Comparison of ENCODE assay signal across 10 cellular contexts in genomic region chr7:27168265-27168947, GRCh38. TPM values are rescaled to one million over a fixed set of nuclear protein-coding genes. Genes with fewer than 3 reads are reported as not detected.
DNase-seq lines count a peak whose midpoint lies in the region; ATAC-seq and TF ChIP-seq lines count a peak whose summit lies in the region.
"Had no signal": no experiment of that assay in that cellular context is flagged by ENCODE, and none has a peak within 500 bp of the region (broad histone marks: within the 10 kb centered on the region; RNA-seq: fewer than 3 reads in every experiment).

No MANE protein-coding gene starts in this region.

- H3K27ac ChIP-seq in foreskin keratinocyte (peak overlapping the region; percentile 87), subcutaneous abdominal adipose tissue (ENCODE audit: low read depth, low read length) (peak overlapping the region; percentile 98), substantia nigra (ENCODE audit: low read depth, low read length, poor library complexity, severe bottlenecking) (no peak overlapping the region)
- H3K27ac ChIP-seq: thoracic aorta had no signal

- peaks cover 16% of the 10 kb centered on the region for H3K4me1 ChIP-seq in foreskin keratinocyte
- peaks cover 0 to 92% (median 89%) of the 10 kb centered on the region in 5 donors for H3K4me1 ChIP-seq in subcutaneous abdominal adipose tissue (ENCODE audit: control insufficient read depth in 5 of 5, insufficient read depth in 5 of 5, low read length in 5 of 5)

- peak overlapping the region; percentile 58 to 86 (median 80) for H3K4me3 ChIP-seq in subcutaneous abdominal adipose tissue (ENCODE audit: low read depth in 1 of 5, low read length in 5 of 5)
- H3K4me3 ChIP-seq: thoracic aorta had no signal

- H3K9me3 ChIP-seq in subcutaneous abdominal adipose tissue (ENCODE audit: control insufficient read depth in 5 of 5, low read length in 5 of 5): no peaks in the 10 kb centered on the region
- H3K9me3 ChIP-seq: thoracic aorta had no signal

- peaks cover 86% of the 10 kb centered on the region for H3K27me3 Mint-ChIP-seq in progenitor cell of endocrine pancreas

- peaks cover 4% of the 10 kb centered on the region for H3K4me1 Mint-ChIP-seq in progenitor cell of endocrine pancreas (ENCODE audit: low read depth)

- ATAC-seq in foreskin keratinocyte: no peak
- ATAC-seq in HG02610 (IDR thresholded peaks at IDR 0.05; ENCODE audit: unreplicated experiment): no peak

- H3K9ac ChIP-seq in subcutaneous abdominal adipose tissue (ENCODE audit: low read length in 5 of 5): peak overlapping the region; percentile 35 to 89 (median 60)

- no peak overlapping the region for H3K27ac Mint-ChIP-seq in progenitor cell of endocrine pancreas

- H3K4me3 Mint-ChIP-seq in progenitor cell of endocrine pancreas (ENCODE audit: low read depth): no peak overlapping the region

- DNase-seq in activated CD4-positive, alpha-beta T cell treated with anti-CD3 and anti-CD28 coated beads for 48 hours: peak; percentile 62
- DNase-seq in activated CD4-positive, alpha-beta T cell treated with anti-CD3 and anti-CD28 coated beads for 4 hours: no peak
- DNase-seq in NCI-H524 (lab: John Stamatoyannopoulos, UW): peak; percentile 51 to 84
- DNase-seq in foreskin keratinocyte: peak; percentile 59 to 80
- no peak for DNase-seq in substantia nigra (lab: John Stamatoyannopoulos, UW)
- no peak for DNase-seq in progenitor cell of endocrine pancreas (ENCODE audit: low spot score, unreplicated experiment)

- no peaks in the 10 kb centered on the region for H3K27me3 ChIP-seq in foreskin keratinocyte
- H3K27me3 ChIP-seq in subcutaneous abdominal adipose tissue (ENCODE audit: control insufficient read depth in 5 of 5, insufficient read depth in 4 of 5, low read length in 5 of 5): peaks cover 0 to 19% (median 3%) of the 10 kb centered on the region in 5 donors

- H3K36me3 ChIP-seq in subcutaneous abdominal adipose tissue (ENCODE audit: control insufficient read depth in 5 of 5, insufficient read depth in 5 of 5, low read length in 5 of 5): no peaks in the 10 kb centered on the region
- H3K36me3 ChIP-seq: thoracic aorta had no signal

- H3K9me3 Mint-ChIP-seq in progenitor cell of endocrine pancreas (ENCODE audit: low read depth): no peaks in the 10 kb centered on the region

- no peaks in the 10 kb centered on the region for H3K36me3 Mint-ChIP-seq in progenitor cell of endocrine pancreas (ENCODE audit: insufficient read depth)

- TF ChIP-seq CTCF in foreskin keratinocyte (conservative IDR thresholded peaks at IDR 0.05) (peak; percentile 37), progenitor cell of endocrine pancreas (IDR thresholded peaks at IDR 0.05; ENCODE audit: unreplicated experiment) (no peak)

RNA-seq across cellular contexts. Expression of gene HOXA9, which starts 3.1 kb away (rescaled TPM):
- 47.3 and 59.7 TPM in 2 replicates for total RNA-seq in foreskin keratinocyte
- polyA plus RNA-seq in foreskin keratinocyte: 34.9 and 51.1 TPM in 2 replicates
- not detected in 2 replicates for total RNA-seq in progenitor cell of endocrine pancreas
- total RNA-seq: thoracic aorta had no signal

RNA-seq across cellular contexts. Expression of gene HOXA10, which starts 5.7 kb away (rescaled TPM):
- 4.8 and 6.1 TPM in 2 replicates for total RNA-seq in foreskin keratinocyte
- polyA plus RNA-seq in foreskin keratinocyte: 3.3 and 3.7 TPM in 2 replicates
- total RNA-seq in progenitor cell of endocrine pancreas: not detected in 2 replicates

RNA-seq across cellular contexts. Expression of gene HOXA7, which starts 11.9 kb away (rescaled TPM):
- total RNA-seq in foreskin keratinocyte (13.1 and 13.3 TPM in 2 replicates), progenitor cell of endocrine pancreas (1.4 and 1.5 TPM in 2 replicates)
- 14.5 and 15.6 TPM in 2 replicates for polyA plus RNA-seq in foreskin keratinocyte

RNA-seq across cellular contexts. Expression of gene HOXA3, which starts 16.0 kb away (rescaled TPM):
- total RNA-seq in foreskin keratinocyte: 1.2 and 2.1 TPM in 2 replicates
- polyA plus RNA-seq in foreskin keratinocyte: 1.0 and 1.4 TPM in 2 replicates
- total RNA-seq in progenitor cell of endocrine pancreas: 77.4 and 85.5 TPM in 2 replicates

RNA-seq across cellular contexts. Expression of gene HOXA11, which starts 16.6 kb away (rescaled TPM):
- total RNA-seq in foreskin keratinocyte (0.07 and 0.31 TPM in 2 replicates), progenitor cell of endocrine pancreas (not detected in 2 replicates)
- 0.17 and 0.21 TPM in 2 replicates for polyA plus RNA-seq in foreskin keratinocyte
- total RNA-seq: lung microvascular endothelial cell had no signal

Comparison
In these comparisons a context has a peak if more than half of its experiments do, and no peak if none do; other contexts are left out.
1. DNase-seq: peak in activated CD4-positive, alpha-beta T cell treated with anti-CD3 and anti-CD28 coated beads for 48 hours (single experiment), NCI-H524 (2 of 2) and foreskin keratinocyte (2 of 2); none in activated CD4-positive, alpha-beta T cell treated with anti-CD3 and anti-CD28 coated beads for 4 hours (0 of 2), substantia nigra (0 of 49) and progenitor cell of endocrine pancreas (single experiment).
2. RNA of gene HOXA9, which starts 3.1 kb away (total RNA-seq): 47.3 to 59.7 TPM in foreskin keratinocyte; not detected in progenitor cell of endocrine pancreas; every median in the first group is over 10 times any median in the second.